9 cellular contexts compared by ENCODE assay signal in genomic region chr12:26192142-26192541, GRCh38.
"Had no signal": no experiment of that assay in that cellular context is flagged by ENCODE, and none has a peak within 500 bp of the region (broad histone marks: within the 10 kb centered on the region; RNA-seq: fewer than 3 reads in every experiment).

No MANE protein-coding gene starts in this region.

- ATAC-seq: HCT116 had no signal

- H2AFZ ChIP-seq: GM23248 had no signal

- H3K27me3 Mint-ChIP-seq: IgD-negative memory B cell had no signal

- FAIRE-seq: HTR-8/SVneo had no signal

- H3K4me2 ChIP-seq: KMS-11 had no signal

- H3K36me3 ChIP-seq: HAP-1 had no signal

- DNase-seq: GM23248, GOT3, H7, KBM-7 had no signal

- H3K9me3 ChIP-seq: HAP-1 had no signal

- H3K9ac ChIP-seq: GM23248, KMS-11 had no signal

- H3K4me3 ChIP-seq: GM23248, HAP-1 had no signal

- H3K27ac ChIP-seq: GM23248, KMS-11 had no signal

- H3K9me3 Mint-ChIP-seq: IgD-negative memory B cell had no signal

- H3K4me1 ChIP-seq: HAP-1 had no signal
